In genomic region chr3:52554026-52554755, GRCh38 we compare ENCODE assay signal across 13 cellular contexts.
"Had no signal": no experiment of that assay in that cellular context is flagged by ENCODE, and none has a peak within 500 bp of the region (broad histone marks: within the 10 kb centered on the region; RNA-seq: fewer than 3 reads in every experiment).

No MANE protein-coding gene starts in this region.

- H3K27me3 Mint-ChIP-seq: activated B cell treated with CpG ODN at 0.5 μM for 24 hours; activated CD4-positive, alpha-beta T cell treated with anti-CD3 and anti-CD28 coated beads, Interleukin-2, amount 10 ng/mL, durations not matched to agents 24 days and 14 days; activated naive CD4-positive, alpha-beta T cell treated with anti-CD3 and anti-CD28 coated beads, Interleukin-2, amount 50 U/mL, for 24 hours had no signal

- H3K36me3 ChIP-seq: neural progenitor cell had no signal

- H3K27ac ChIP-seq: neural progenitor cell, parathyroid adenoma, skin epidermis, tibial nerve had no signal

- ATAC-seq: esophagus mucosa had no signal

- H3K4me1 Mint-ChIP-seq: activated B cell treated with CpG ODN at 0.5 μM for 24 hours; activated naive CD4-positive, alpha-beta T cell treated with anti-CD3 and anti-CD28 coated beads, Interleukin-2, amount 50 U/mL, for 24 hours had no signal

- H3K27me3 ChIP-seq: neural progenitor cell, tibial nerve had no signal

- H3K4me3 ChIP-seq: neural progenitor cell, skin epidermis, tibial nerve had no signal

- H3K4me2 ChIP-seq: neural progenitor cell had no signal

- H2AFZ ChIP-seq: neural progenitor cell, parathyroid adenoma had no signal

- H3K9me3 ChIP-seq: tibial nerve had no signal

- H3K9ac ChIP-seq: neural progenitor cell, parathyroid adenoma had no signal

- FAIRE-seq: endometrium had no signal

- H3K4me3 Mint-ChIP-seq: activated B cell treated with CpG ODN at 0.5 μM for 24 hours; activated CD4-positive, alpha-beta T cell treated with anti-CD3 and anti-CD28 coated beads, Interleukin-2, amount 10 ng/mL, durations not matched to agents 24 days and 14 days; activated naive CD4-positive, alpha-beta T cell treated with anti-CD3 and anti-CD28 coated beads, Interleukin-2, amount 50 U/mL, for 24 hours; neural progenitor cell had no signal

- H3K79me2 ChIP-seq: parathyroid adenoma had no signal

- H3K27ac Mint-ChIP-seq: activated B cell treated with CpG ODN at 0.5 μM for 24 hours; activated CD4-positive, alpha-beta T cell treated with anti-CD3 and anti-CD28 coated beads, Interleukin-2, amount 10 ng/mL, durations not matched to agents 24 days and 14 days; activated naive CD4-positive, alpha-beta T cell treated with anti-CD3 and anti-CD28 coated beads, Interleukin-2, amount 50 U/mL, for 24 hours; neural progenitor cell had no signal

- H3K4me1 ChIP-seq: neural progenitor cell had no signal

- DNase-seq: activated B cell treated with CpG ODN at 0.5 μM for 24 hours; activated CD4-positive, alpha-beta T cell treated with anti-CD3 and anti-CD28 coated beads, Interleukin-2, amount 10 ng/mL, durations not matched to agents 24 days and 14 days; amniotic stem cell; hippocampal formation; kidney glomerular epithelial cell; retina had no signal

- H3K9me3 Mint-ChIP-seq: activated B cell treated with CpG ODN at 0.5 μM for 24 hours; activated CD4-positive, alpha-beta T cell treated with anti-CD3 and anti-CD28 coated beads, Interleukin-2, amount 10 ng/mL, durations not matched to agents 24 days and 14 days; activated naive CD4-positive, alpha-beta T cell treated with anti-CD3 and anti-CD28 coated beads, Interleukin-2, amount 50 U/mL, for 24 hours; neural progenitor cell had no signal
